ENCODE assay signal across 19 cellular contexts in genomic region chr3:110932515-110933095, GRCh38.
DNase-seq lines count a peak whose midpoint lies in the region; TF ChIP-seq lines count a peak whose summit lies in the region.
"Had no signal": no experiment of that assay in that cellular context is flagged by ENCODE, and none has a peak within 500 bp of the region (broad histone marks: within the 10 kb centered on the region; RNA-seq: fewer than 3 reads in every experiment).

No MANE protein-coding gene starts in this region.

- no peak overlapping the region for H3K27ac ChIP-seq in coronary artery
- H3K27ac ChIP-seq: dorsolateral prefrontal cortex, heart right ventricle, thoracic aorta had no signal

- DNase-seq in DMS 273 (lab: John Stamatoyannopoulos, UW; ENCODE audit: unreplicated experiment) (peak; percentile 66), NCI-H69 (lab: John Stamatoyannopoulos, UW) (peak; percentile 64), epidermal melanocyte (ENCODE audit: insufficient read length, low spot score) (peak; percentile 32), non-pigmented ciliary epithelial cell (ENCODE audit: low read depth) (peak; percentile 19), dermis blood vessel endothelial cell (no peak), coronary artery (ENCODE audit: low spot score) (no peak), DMS79 (lab: John Stamatoyannopoulos, UW) (no peak)
- DNase-seq in activated naive CD8-positive, alpha-beta T cell treated with anti-CD3 and anti-CD28 coated beads for 36 hours, result no peak
- DNase-seq: activated CD4-positive, alpha-beta memory T cell treated with anti-CD3 and anti-CD28 coated beads for 36 hours; activated naive CD4-positive, alpha-beta T cell treated with anti-CD3 and anti-CD28 coated beads for 36 hours; dorsolateral prefrontal cortex; heart right ventricle; Kasumi-1; NCI-H1105 treated with DMSO at 0.1 percent for 48 hours; NCI-H2107; NCI-H748 treated with DMSO at 0.1 percent for 48 hours; nucleus accumbens had no signal

- H3K27me3 Mint-ChIP-seq in activated naive CD8-positive, alpha-beta T cell treated with anti-CD3 and anti-CD28 coated beads for 36 hours, result peaks cover 5% of the 10 kb centered on the region

- no peak for TF ChIP-seq CTCF in coronary artery (IDR thresholded peaks at IDR 0.05)

- no peak overlapping the region for H3K4me3 ChIP-seq in coronary artery
- H3K4me3 ChIP-seq: dorsolateral prefrontal cortex, GM23338, heart right ventricle, thoracic aorta had no signal

- H3K9me3 Mint-ChIP-seq in activated naive CD8-positive, alpha-beta T cell treated with anti-CD3 and anti-CD28 coated beads for 36 hours, result no peaks in the 10 kb centered on the region
- H3K9me3 Mint-ChIP-seq: activated CD4-positive, alpha-beta memory T cell treated with anti-CD3 and anti-CD28 coated beads for 36 hours; activated naive CD4-positive, alpha-beta T cell treated with anti-CD3 and anti-CD28 coated beads for 36 hours; GM23338 had no signal

- H3K4me3 Mint-ChIP-seq in activated naive CD8-positive, alpha-beta T cell treated with anti-CD3 and anti-CD28 coated beads for 36 hours, result no peak overlapping the region
- H3K4me3 Mint-ChIP-seq: activated CD4-positive, alpha-beta memory T cell treated with anti-CD3 and anti-CD28 coated beads for 36 hours; activated naive CD4-positive, alpha-beta T cell treated with anti-CD3 and anti-CD28 coated beads for 36 hours; GM23338 had no signal

- no peaks in the 10 kb centered on the region for H3K36me3 Mint-ChIP-seq in activated naive CD8-positive, alpha-beta T cell treated with anti-CD3 and anti-CD28 coated beads for 36 hours
- H3K36me3 Mint-ChIP-seq: activated CD4-positive, alpha-beta memory T cell treated with anti-CD3 and anti-CD28 coated beads for 36 hours had no signal

- no peak overlapping the region for H3K27ac Mint-ChIP-seq in activated naive CD8-positive, alpha-beta T cell treated with anti-CD3 and anti-CD28 coated beads for 36 hours
- H3K27ac Mint-ChIP-seq: activated CD4-positive, alpha-beta memory T cell treated with anti-CD3 and anti-CD28 coated beads for 36 hours; activated naive CD4-positive, alpha-beta T cell treated with anti-CD3 and anti-CD28 coated beads for 36 hours; GM23338 had no signal

- no peaks in the 10 kb centered on the region for H3K4me1 Mint-ChIP-seq in activated naive CD8-positive, alpha-beta T cell treated with anti-CD3 and anti-CD28 coated beads for 36 hours
- H3K4me1 Mint-ChIP-seq: GM23338 had no signal

Comparison
In these comparisons a context has a peak if more than half of its experiments do, and no peak if none do; other contexts are left out.
1. DNase-seq: peak in DMS 273 (single experiment), NCI-H69 (single experiment), epidermal melanocyte (single experiment) and non-pigmented ciliary epithelial cell (single experiment); none in dermis blood vessel endothelial cell (single experiment), coronary artery (single experiment), DMS79 (single experiment) and activated naive CD8-positive, alpha-beta T cell treated with anti-CD3 and anti-CD28 coated beads for 36 hours (single experiment).